ENCODE assay signal across 19 cellular contexts in genomic region chr3:170531054-170531453, GRCh38. TPM values are rescaled to one million over a fixed set of nuclear protein-coding genes. Genes with fewer than 3 reads are reported as not detected.
DNase-seq lines count a peak whose midpoint lies in the region.
"Had no signal": no experiment of that assay in that cellular context is flagged by ENCODE, and none has a peak within 500 bp of the region (broad histone marks: within the 10 kb centered on the region; RNA-seq: fewer than 3 reads in every experiment).

No MANE protein-coding gene starts in this region.

- DNase-seq in DMS53 (lab: John Stamatoyannopoulos, UW) (peak; percentile 8), DMS53 treated with DMSO at 0.1 percent for 48 hours (lab: John Stamatoyannopoulos, UW; ENCODE audit: unreplicated experiment) (no peak), dermis blood vessel endothelial cell (peak; percentile 33), lung microvascular endothelial cell (ENCODE audit: low read depth in 2 of 2) (peak; percentile 7 to 46), activated gamma-delta T cell treated with Interleukin-2 at 50 U/mL for 16 hours (no peak), neuronal stem cell (ENCODE audit: low spot score) (no peak), midbrain (lab: John Stamatoyannopoulos, UW) (no peak)
- no peak for DNase-seq in activated naive CD8-positive, alpha-beta T cell treated with anti-CD3 and anti-CD28 coated beads for 36 hours
- DNase-seq: AML-193; Caco-2; CD8-positive, alpha-beta memory T cell; HCEC 1CT; HFFc6 had no signal

- no peaks in the 10 kb centered on the region for H3K4me1 Mint-ChIP-seq in activated naive CD8-positive, alpha-beta T cell treated with anti-CD3 and anti-CD28 coated beads for 36 hours
- H3K4me1 Mint-ChIP-seq: CD8-positive, alpha-beta memory T cell had no signal

- H2BK120ac ChIP-seq in neuronal stem cell (ENCODE audit: low read depth, low read length), result no peak overlapping the region

- no peak overlapping the region for H4K8ac ChIP-seq in neuronal stem cell (ENCODE audit: low read depth, low read length)

- H3K36me3 Mint-ChIP-seq in activated naive CD8-positive, alpha-beta T cell treated with anti-CD3 and anti-CD28 coated beads for 36 hours, result no peaks in the 10 kb centered on the region
- H3K36me3 Mint-ChIP-seq: CD8-positive, alpha-beta memory T cell had no signal

- no peaks in the 10 kb centered on the region for H3K9me3 Mint-ChIP-seq in activated naive CD8-positive, alpha-beta T cell treated with anti-CD3 and anti-CD28 coated beads for 36 hours
- H3K9me3 Mint-ChIP-seq: CD8-positive, alpha-beta memory T cell; HFFc6 had no signal

- WGBS in neuronal stem cell (ENCODE audit: extremely low coverage in 2 of 2, insufficient read length in 2 of 2, insufficient replicate concordance in 1 of 2), 2 donors, result no CpG with 5 or more reads among the region's 6 CpGs

- no peaks in the 10 kb centered on the region for H3K36me3 ChIP-seq in neuronal stem cell (replicated peaks in 1 of 2; ENCODE audit: control insufficient read depth in 2 of 2, insufficient read depth in 2 of 2, low read length in 2 of 2)
- H3K36me3 ChIP-seq: BLaER1 had no signal

- no peak overlapping the region for H4K91ac ChIP-seq in neuronal stem cell (ENCODE audit: low read depth, low read length, poor library complexity)

- no peak overlapping the region for H2BK15ac ChIP-seq in neuronal stem cell (ENCODE audit: low read length)

- no peaks in the 10 kb centered on the region for H3K79me1 ChIP-seq in neuronal stem cell (ENCODE audit: low read depth, low read length)

- H3K9ac ChIP-seq in neuronal stem cell (ENCODE audit: low read depth, low read length, poor library complexity), result no peak overlapping the region
- H3K9ac ChIP-seq: BLaER1 had no signal

- no peak overlapping the region for H3K14ac ChIP-seq in neuronal stem cell (ENCODE audit: low read length)

- no peak overlapping the region for H3K23ac ChIP-seq in neuronal stem cell (ENCODE audit: low read depth, low read length, poor library complexity)

- no peak overlapping the region for H3K27ac Mint-ChIP-seq in activated naive CD8-positive, alpha-beta T cell treated with anti-CD3 and anti-CD28 coated beads for 36 hours
- H3K27ac Mint-ChIP-seq: CD8-positive, alpha-beta memory T cell; HFFc6 had no signal

- H3K4ac ChIP-seq in neuronal stem cell (ENCODE audit: low read length), result no peak overlapping the region

- no peak overlapping the region for H3K4me3 Mint-ChIP-seq in activated naive CD8-positive, alpha-beta T cell treated with anti-CD3 and anti-CD28 coated beads for 36 hours
- H3K4me3 Mint-ChIP-seq: CD8-positive, alpha-beta memory T cell; HFFc6 had no signal

- no peak overlapping the region for H3K4me3 ChIP-seq in neuronal stem cell (ENCODE audit: low read length in 2 of 2)
- H3K4me3 ChIP-seq: BLaER1, GM12878 had no signal

- H3K27me3 ChIP-seq in neuronal stem cell (ENCODE audit: control insufficient read depth in 3 of 3, insufficient read depth in 3 of 3, low read depth in 1 of 3, low read length in 3 of 3), result peaks cover 0 to 14% (median 0%) of the 10 kb centered on the region in 3 experiments
- H3K27me3 ChIP-seq: BLaER1 had no signal

- no peak overlapping the region for H3K18ac ChIP-seq in neuronal stem cell (ENCODE audit: low read length)

- H3K9me3 ChIP-seq in neuronal stem cell (replicated peaks in 1 of 2; ENCODE audit: control insufficient read depth in 2 of 2, insufficient read depth in 1 of 2, low read depth in 1 of 2, low read length in 2 of 2), result no peaks in the 10 kb centered on the region
- H3K9me3 ChIP-seq: BLaER1, Caco-2 had no signal

- H3K27ac ChIP-seq in neuronal stem cell (replicated peaks; ENCODE audit: low read length), result no peak overlapping the region
- H3K27ac ChIP-seq: 22Rv1, BLaER1 had no signal

- H3K4me1 ChIP-seq in neuronal stem cell (ENCODE audit: control insufficient read depth in 2 of 2, insufficient read depth in 1 of 2, low read depth in 1 of 2, low read length in 2 of 2), result no peaks in the 10 kb centered on the region
- H3K4me1 ChIP-seq: Caco-2 had no signal

- H2AK5ac ChIP-seq in neuronal stem cell (ENCODE audit: low read depth, low read length), result no peak overlapping the region

- H3K27me3 Mint-ChIP-seq in activated naive CD8-positive, alpha-beta T cell treated with anti-CD3 and anti-CD28 coated beads for 36 hours, result no peaks in the 10 kb centered on the region

- H2BK5ac ChIP-seq in neuronal stem cell (ENCODE audit: low read length), result no peak overlapping the region

- no peak overlapping the region for H2BK12ac ChIP-seq in neuronal stem cell (ENCODE audit: low read length)

- H2AFZ ChIP-seq in neuronal stem cell (ENCODE audit: low read length), result no peak overlapping the region

- H3K4me2 ChIP-seq in neuronal stem cell (ENCODE audit: insufficient read depth, low read length, poor library complexity, severe bottlenecking), result no peak overlapping the region
- H3K4me2 ChIP-seq: BLaER1 had no signal

RNA-seq across cellular contexts. Expression of gene SLC7A14, which starts 54.8 kb away (rescaled TPM):
- total RNA-seq in dermis blood vessel endothelial cell (under 0.01 and 0.14 TPM in 2 replicates), lung microvascular endothelial cell (under 0.01 TPM in 2 replicates)
- not detected for total RNA-seq in activated naive CD8-positive, alpha-beta T cell treated with anti-CD3 and anti-CD28 coated beads for 36 hours
- under 0.01 TPM for polyA plus RNA-seq in neuronal stem cell (2013, experiment 1 of 2)
- polyA plus RNA-seq in neuronal stem cell (2013, experiment 2 of 2), result 0.01 TPM
- total RNA-seq: A673; Caco-2; CD8-positive, alpha-beta memory T cell; GM12878; H4; HT1080 had no signal
- polyA plus RNA-seq: CD8-positive, alpha-beta memory T cell; GM12878 had no signal

Comparison
In these comparisons a context has a peak if more than half of its experiments do, and no peak if none do; other contexts are left out.
1. DNase-seq: peak in DMS53 (single experiment), dermis blood vessel endothelial cell (single experiment) and lung microvascular endothelial cell (2 of 2); none in DMS53 treated with DMSO at 0.1 percent for 48 hours (single experiment), activated naive CD8-positive, alpha-beta T cell treated with anti-CD3 and anti-CD28 coated beads for 36 hours (single experiment), activated gamma-delta T cell treated with Interleukin-2 at 50 U/mL for 16 hours (single experiment), neuronal stem cell (single experiment) and midbrain (single experiment).